ENCODE assay signal across 8 cellular contexts in genomic region chr10:103855424-103855823, GRCh38. TPM values are rescaled to one million over a fixed set of nuclear protein-coding genes. Genes with fewer than 3 reads are reported as not detected.
DNase-seq lines count a peak whose midpoint lies in the region; ATAC-seq, FAIRE-seq and TF ChIP-seq lines count a peak whose summit lies in the region.

SH3PXD2A (minus strand) TSS chr10:103855576; CDS start chr10:103855266, 310 bp downstream.

- H4K20me1 ChIP-seq in SK-N-SH (ENCODE audit: insufficient read depth) (no peaks in the 10 kb centered on the region), HepG2 (ENCODE audit: insufficient read depth, low read length) (peaks cover 22% of the 10 kb centered on the region)

- ATAC-seq in HepG2 = peak; percentile 45

- intact Hi-C loops in HepG2 (cut with micrococcal nuclease; ENCODE audit: unreplicated experiment) = loop anchor here (1.0 kb wide), 1 partner anchor 96 kb away; no protein-coding TSS in a partner anchor

- H3K79me2 ChIP-seq in SK-N-SH (ENCODE audit: insufficient read depth) (peaks cover 37% of the 10 kb centered on the region), HepG2 (ENCODE audit: insufficient read depth, low read length) (peaks cover 46% of the 10 kb centered on the region)

- POLR2A ChIA-PET in SK-N-SH (lab: Yijun Ruan, JAX) = interaction anchor here (0.6 to 1.9 kb wide), 2 partner anchors 19 to 122 kb away, joined by 3 to 4 read pairs; no protein-coding TSS in a partner anchor
- POLR2A ChIA-PET in HepG2 (lab: Yijun Ruan, JAX) = interaction anchor here (0.9 to 6.8 kb wide), 14 partner anchors 12 to 196 kb away, joined by 3 to 107 read pairs (median 6); no protein-coding TSS in a partner anchor

- H3K4me1 ChIP-seq in SK-N-SH (ENCODE audit: control insufficient read depth in 1 of 2, insufficient read depth in 2 of 2, low read depth in 1 of 2, low read length in 1 of 2) (peaks cover 5 to 47% of the 10 kb centered on the region in 2 experiments; a peak in 3 of 4 replicates), HepG2 (ENCODE audit: insufficient read depth, low read length) (peaks cover 69% of the 10 kb centered on the region), stomach smooth muscle (ENCODE audit: control insufficient read depth, insufficient read depth, low read length) (peaks cover 50% of the 10 kb centered on the region)

- peaks cover 6% of the 10 kb centered on the region for H3F3A ChIP-seq in SK-N-SH (replicated peaks; ENCODE audit: insufficient read depth)

- H3K9me3 ChIP-seq in SK-N-SH = no peaks in the 10 kb centered on the region
- no peaks in the 10 kb centered on the region for H3K9me3 ChIP-seq in HepG2 (ENCODE audit: low read length)
- H3K9me3 ChIP-seq in stomach smooth muscle (ENCODE audit: control insufficient read depth in 2 of 2, low read length in 2 of 2) = no peaks in the 10 kb centered on the region

- H3K4me2 ChIP-seq in SK-N-SH = peak within 1 kb of the TSS; percentile 83
- H3K4me2 ChIP-seq in HepG2 (ENCODE audit: low read depth, low read length) = peak within 1 kb of the TSS; percentile 94

- H2AFZ ChIP-seq in SK-N-SH (ENCODE audit: low read depth) (peak within 1 kb of the TSS; percentile 48), HepG2 (ENCODE audit: low read length) (no peak within 1 kb of the TSS)

- BruUV-seq in HepG2 (replicated peaks; lab: Mats Ljungman, UMichigan) = no TSS peak

- no peaks in the 10 kb centered on the region for H3K9me2 ChIP-seq in SK-N-SH

- CTCF ChIA-PET in SK-N-SH (lab: Yijun Ruan, JAX) = interaction anchor here (0.9 to 9.7 kb wide), 25 partner anchors 16 to 250 kb away, joined by 3 to 169 read pairs (median 6); no protein-coding TSS in a partner anchor
- CTCF ChIA-PET in HepG2 (lab: Yijun Ruan, JAX; ENCODE audit: low intra/inter-chr PET ratio, low total read pairs) = interaction anchor here (1.5 kb wide), 1 partner anchor 142 kb away, joined by 5 read pairs; no protein-coding TSS in a partner anchor

- in situ Hi-C loops in HepG2 (cut with HindIII; ENCODE audit: extremely low pct_ligation_motif_present, low pct_unique_long_range_greater_than_20kb) = loop anchor here (5.0 kb wide), 2 partner anchors 63 to 143 kb away; no protein-coding TSS in a partner anchor

- no peak; a peak in 1 of 4 replicates for TF ChIP-seq POLR2A in HepG2 (IDR thresholded peaks at IDR 0.05; ENCODE audit: insufficient read depth in 1 of 2, low read depth in 2 of 2, low read length in 2 of 2)

- H3K27ac ChIP-seq in SK-N-SH (ENCODE audit: low read depth in 2 of 2, low read length in 1 of 2) (peak within 1 kb of the TSS; percentile 55 to 79), HepG2 (ENCODE audit: extremely low read length, insufficient read depth, low read length) (peak within 1 kb of the TSS; percentile 76), stomach smooth muscle (ENCODE audit: low read length) (peak within 1 kb of the TSS; percentile 46)

- TF ChIP-seq EP300 in SK-N-SH (IDR thresholded peaks at IDR 0.05; ENCODE audit: borderline replicate concordance in 1 of 2, low read depth in 1 of 2, low read length in 1 of 2) = no peak
- TF ChIP-seq EP300 in HepG2 (IDR thresholded peaks at IDR 0.05; ENCODE audit: low read depth in 2 of 2, low read length in 2 of 2) = no peak
- TF ChIP-seq EP300 in HepG2 (CRISPR knock-in tag; IDR thresholded peaks at IDR 0.05; ENCODE audit: borderline replicate concordance) = no peak

- TF ChIP-seq RAD21 in SK-N-SH (IDR thresholded peaks at IDR 0.05; ENCODE audit: low read length) (no peak), HepG2 (CRISPR knock-in tag; IDR thresholded peaks at IDR 0.05) (0 out of 2 replicates have a peak, but pooled peaks have one; percentile 5)

- peak within 1 kb of the TSS; percentile 72 to 82 for H3K4me3 ChIP-seq in SK-N-SH (ENCODE audit: low read depth in 2 of 2, low read length in 1 of 2)
- H3K4me3 ChIP-seq in choroid plexus epithelial cell (ENCODE audit: low read depth, low read length) = peak within 1 kb of the TSS; percentile 54
- H3K4me3 ChIP-seq in HepG2 (replicated peaks in 1 of 3; ENCODE audit: insufficient read depth in 1 of 3, low read depth in 2 of 3, low read length in 3 of 3) = peak within 1 kb of the TSS; percentile 87 to 93 (median 92)
- peak within 1 kb of the TSS; percentile 74 to 77 for H3K4me3 ChIP-seq in stomach smooth muscle (ENCODE audit: low read length in 2 of 2)

- H3K27me3 ChIP-seq in SK-N-SH (ENCODE audit: insufficient read depth) (no peaks in the 10 kb centered on the region), HepG2 (ENCODE audit: control insufficient read depth in 1 of 2, insufficient read depth in 2 of 2, low read length in 2 of 2) (no peaks in the 10 kb centered on the region; a peak in 1 of 5 replicates), stomach smooth muscle (ENCODE audit: control insufficient read depth in 1 of 2, insufficient read depth in 2 of 2, low read length in 2 of 2) (no peaks in the 10 kb centered on the region)

- H3K9ac ChIP-seq in SK-N-SH = peak within 1 kb of the TSS; percentile 69
- H3K9ac ChIP-seq in HepG2 (ENCODE audit: insufficient read depth, low read depth, low read length) = peak within 1 kb of the TSS; percentile 74
- peak within 1 kb of the TSS; percentile 72 to 75 for H3K9ac ChIP-seq in stomach smooth muscle (ENCODE audit: low read length in 2 of 2)

- H3K36me3 ChIP-seq in SK-N-SH (replicated peaks in 1 of 2; ENCODE audit: control insufficient read depth in 1 of 2, insufficient read depth in 2 of 2, low read length in 1 of 2) (no peaks in the 10 kb centered on the region), HepG2 (replicated peaks in 1 of 2; ENCODE audit: control insufficient read depth in 1 of 2, insufficient read depth in 2 of 2, low read length in 2 of 2) (peaks cover 7 to 21% of the 10 kb centered on the region in 2 experiments), stomach smooth muscle (ENCODE audit: control insufficient read depth in 2 of 2, insufficient read depth in 2 of 2, low read length in 2 of 2) (no peaks in the 10 kb centered on the region)

- DNase-seq in NCI-H146 (lab: John Stamatoyannopoulos, UW) (peak; percentile 54), NCI-H146 treated with DMSO at 0.1 percent for 48 hours (lab: John Stamatoyannopoulos, UW; ENCODE audit: unreplicated experiment) (no peak), SK-N-SH (peak; percentile 94), choroid plexus epithelial cell (ENCODE audit: low read depth) (no peak), HepG2 (ENCODE audit: low spot score) (peak; percentile 19), NCI-H1105 treated with DMSO at 0.1 percent for 48 hours (lab: John Stamatoyannopoulos, UW) (no peak), pons (ENCODE audit: low spot score) (no peak)

- 2% methylated on average over 15 of the region's 54 CpGs for WGBS in SK-N-SH (ENCODE audit: low lambda C conversion rate)
- 2% methylated on average over 7 of the region's 54 CpGs for WGBS in HepG2 (ENCODE audit: low lambda C conversion rate)

- no peak for FAIRE-seq in HepG2 (lab: Jason Lieb, UNC)

- TF ChIP-seq CTCF in SK-N-SH (IDR thresholded peaks at IDR 0.05) (no peak), choroid plexus epithelial cell (conservative IDR thresholded peaks at IDR 0.05; ENCODE audit: low read depth, low read length) (no peak), HepG2 (CRISPR knock-in tag; IDR thresholded peaks at IDR 0.05) (no peak)

TF ChIP-seq in SK-N-SH, 30 proteins besides CTCF, POLR2A, EP300 and RAD21:
- TF ChIP-seq USF2 (IDR thresholded peaks at IDR 0.05; ENCODE audit: borderline replicate concordance, low read depth, low read length) (no peak), SMC3 (IDR thresholded peaks at IDR 0.05; ENCODE audit: low read depth, low read length) (peak; percentile 31)

TF ChIP-seq in HepG2, 621 proteins besides CTCF, POLR2A, EP300 and RAD21 (continues in another document):
- no peak; the same call in 1 of the 2 replicates for TF ChIP-seq MXD4 (CRISPR knock-in tag; IDR thresholded peaks at IDR 0.05)
- TF ChIP-seq ZNF615 (CRISPR knock-in tag; IDR thresholded peaks at IDR 0.05; ENCODE audit: borderline replicate concordance) = no peak
- no peak for TF ChIP-seq ZNF513 (CRISPR knock-in tag; conservative IDR thresholded peaks at IDR 0.05)
- TF ChIP-seq ZNF75D (CRISPR knock-in tag; IDR thresholded peaks at IDR 0.05; ENCODE audit: borderline replicate concordance) = no peak

RNA-seq across cellular contexts. Expression of gene SH3PXD2A, which starts in this region (rescaled TPM):
- 2.1 and 2.5 TPM in 2 replicates for polyA plus RNA-seq in SK-N-SH (2012; rRNA removed)
- polyA plus RNA-seq in SK-N-SH (2012; cell fraction: cytosol; rRNA removed) = 1.7 and 2.5 TPM in 2 replicates
- polyA plus RNA-seq in SK-N-SH (2012; cell fraction: nucleus; rRNA removed) = 5.5 and 5.7 TPM in 2 replicates
- 11.3 and 11.9 TPM in 2 replicates for total RNA-seq in HepG2 (2016; rRNA removed; fragmentation: Illumina TruSeq; extraction: Trizol)
- total RNA-seq in HepG2 (2016; cell fraction: cytosol; rRNA removed; fragmentation: Illumina TruSeq; extraction: Trizol; ENCODE audit: low read depth) = 4.0 and 4.5 TPM in 2 replicates
- 9.8 and 11.8 TPM in 2 replicates for total RNA-seq in HepG2 (2016; cell fraction: insoluble cytoplasmic fraction; rRNA removed; fragmentation: Illumina TruSeq; extraction: Trizol)
- 5.9 and 6.1 TPM in 2 replicates for total RNA-seq in HepG2 (2016; cell fraction: membrane; rRNA removed; fragmentation: Illumina TruSeq; extraction: Trizol)
- total RNA-seq in HepG2 (2016; cell fraction: nucleus; rRNA removed; fragmentation: Illumina TruSeq; extraction: Trizol) = 16.3 and 19.2 TPM in 2 replicates
- 11.1 and 12.3 TPM in 2 replicates for polyA plus RNA-seq in HepG2 (2011; rRNA removed)
- polyA plus RNA-seq in HepG2 (2011; cell fraction: cytosol; rRNA removed) = 6.6 and 7.4 TPM in 2 replicates
- 57.1 and 64.0 TPM in 2 replicates for polyA plus RNA-seq in HepG2 (2011; cell fraction: nucleus; rRNA removed)
- 17.1 and 19.3 TPM in 2 replicates for polyA plus RNA-seq in HepG2 (2012)
- polyA plus RNA-seq in HepG2 (2016; cell fraction: cytosol; fragmentation: Illumina TruSeq; extraction: Trizol; ENCODE audit: low read depth) = 0.71 and 0.86 TPM in 2 replicates
- polyA plus RNA-seq in HepG2 (2016; cell fraction: insoluble cytoplasmic fraction; fragmentation: Illumina TruSeq; extraction: Trizol; ENCODE audit: low read depth) = 12.9 and 16.7 TPM in 2 replicates
- 3.4 and 3.5 TPM in 2 replicates for polyA plus RNA-seq in HepG2 (2016; cell fraction: membrane; fragmentation: Illumina TruSeq; extraction: Trizol; ENCODE audit: low read depth)
- 64.6 and 72.1 TPM in 2 replicates for polyA plus RNA-seq in HepG2 (2016; cell fraction: nucleus; fragmentation: Illumina TruSeq; extraction: Trizol; ENCODE audit: insufficient read depth, low read depth)
- 15.4 and 19.2 TPM in 2 replicates for polyA minus RNA-seq in HepG2 (2011; rRNA and poly(A)+ RNA removed; ENCODE audit: low replicate concordance)
- polyA minus RNA-seq in HepG2 (2011; cell fraction: cytosol; rRNA and poly(A)+ RNA removed) = 13.5 and 14.3 TPM in 2 replicates
- polyA minus RNA-seq in HepG2 (2011; cell fraction: nucleus; rRNA and poly(A)+ RNA removed) = 19.7 and 22.9 TPM in 2 replicates

Comparison
In these comparisons a context has a peak if more than half of its experiments do, and no peak if none do; other contexts are left out.
1. DNase-seq: peak in NCI-H146 (single experiment), SK-N-SH (single experiment) and HepG2 (single experiment); none in NCI-H146 treated with DMSO at 0.1 percent for 48 hours (single experiment), choroid plexus epithelial cell (single experiment), NCI-H1105 treated with DMSO at 0.1 percent for 48 hours (single experiment) and pons (single experiment).
2. Peak in every context shown above with its lines, with median percentiles within 50 percentile points of each other: H3K27ac ChIP-seq, H3K4me3 ChIP-seq and H3K9ac ChIP-seq.